Comparison of ENCODE assay signal across 26 cellular contexts in the genomic region with DNA sequence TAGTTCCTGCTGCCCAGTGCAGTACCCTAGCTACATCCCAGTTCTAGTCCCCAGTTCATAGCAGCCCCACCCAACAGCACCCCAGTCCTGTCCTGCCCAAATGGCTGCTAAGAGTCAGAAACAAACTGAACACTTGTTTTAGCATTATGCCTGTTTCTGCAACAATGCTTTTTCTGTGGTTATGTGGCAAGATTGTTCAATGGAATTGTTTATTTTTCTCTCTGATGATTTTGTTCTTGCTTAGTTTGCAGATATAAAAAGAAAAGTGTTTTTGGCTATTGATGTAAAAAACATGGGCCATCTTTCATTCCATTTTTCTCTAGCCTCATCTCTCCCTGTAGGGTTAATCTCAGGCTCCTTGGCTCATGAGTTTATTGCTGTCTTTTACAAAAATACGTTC. TPM values are rescaled to one million over a fixed set of nuclear protein-coding genes. Genes with fewer than 3 reads are reported as not detected.
"Had no signal": no experiment of that assay in that cellular context is flagged by ENCODE, and none has a peak within 500 bp of the region (broad histone marks: within the 10 kb centered on the region; RNA-seq: fewer than 3 reads in every experiment).

No MANE protein-coding gene starts in this region.

- H3K4me3 Mint-ChIP-seq: activated CD4-positive, alpha-beta memory T cell treated with anti-CD3 and anti-CD28 coated beads for 36 hours; activated CD4-positive, alpha-beta T cell treated with anti-CD3 and anti-CD28 coated beads, Interleukin-2, amount 10 ng/mL, durations not matched to agents 24 days and 14 days; activated naive CD4-positive, alpha-beta T cell treated with anti-CD3 and anti-CD28 coated beads for 36 hours; activated naive CD8-positive, alpha-beta T cell; activated T-cell treated with anti-CD3 and anti-CD28 coated beads, Interleukin-2, amount 50 U/mL, for 4 hours; activated T-helper 17 cell treated with anti-CD3 and anti-CD28 coated beads, Interleukin-2, amount 50 U/mL, for 72 hours had no signal

- DNase-seq: activated CD4-positive, alpha-beta memory T cell treated with anti-CD3 and anti-CD28 coated beads for 36 hours; activated CD4-positive, alpha-beta T cell treated with anti-CD3 and anti-CD28 coated beads for 1 hour; activated CD4-positive, alpha-beta T cell treated with anti-CD3 and anti-CD28 coated beads, Interleukin-2, amount 10 ng/mL, durations not matched to agents 24 days and 14 days; activated CD8-positive, alpha-beta memory T cell treated with anti-CD3 and anti-CD28 coated beads for 24 hours; activated gamma-delta T cell; activated naive CD4-positive, alpha-beta T cell treated with anti-CD3 and anti-CD28 coated beads for 36 hours; activated T-cell treated with anti-CD3 and anti-CD28 coated beads, Interleukin-2, amount 50 U/mL, for 4 hours; brain microvascular endothelial cell; MG63; MV-4-11; NCI-H1092 treated with DMSO at 0.1 percent for 48 hours; NCI-H1436; NCI-H1694 treated with DMSO at 0.1 percent for 48 hours; NCI-H2029 treated with DMSO at 0.1 percent for 48 hours; NCI-H345; NCI-H69; Peyer's patch; Right ventricle myocardium superior; SJCRH30; SK-N-SH had no signal

- H3K9ac ChIP-seq: KMS-11, SK-N-SH had no signal

- H3K27me3 ChIP-seq: brain microvascular endothelial cell, cardiac muscle cell, MG63, Peyer's patch, SJCRH30 had no signal

- H3K27ac ChIP-seq: brain microvascular endothelial cell, cardiac muscle cell, KMS-11, Peyer's patch, RWPE1, SJCRH30 had no signal

- ATAC-seq: activated T-cell treated with anti-CD3 and anti-CD28 coated beads, Interleukin-2, amount 50 U/mL, for 4 hours; activated T-helper 17 cell treated with anti-CD3 and anti-CD28 coated beads, Interleukin-2, amount 50 U/mL, for 72 hours had no signal

- H3K4me3 ChIP-seq: cardiac muscle cell, MG63, Peyer's patch, SJCRH30 had no signal

- H3K27me3 Mint-ChIP-seq: activated CD4-positive, alpha-beta memory T cell treated with anti-CD3 and anti-CD28 coated beads for 36 hours; activated CD4-positive, alpha-beta T cell treated with anti-CD3 and anti-CD28 coated beads, Interleukin-2, amount 10 ng/mL, durations not matched to agents 24 days and 14 days; activated naive CD8-positive, alpha-beta T cell; activated T-helper 17 cell treated with anti-CD3 and anti-CD28 coated beads, Interleukin-2, amount 50 U/mL, for 72 hours had no signal

- H3K36me3 ChIP-seq: cardiac muscle cell had no signal

- H3K4me2 ChIP-seq: KMS-11, SK-N-SH had no signal

- H3K9me3 Mint-ChIP-seq: activated CD4-positive, alpha-beta memory T cell treated with anti-CD3 and anti-CD28 coated beads for 36 hours; activated CD4-positive, alpha-beta T cell treated with anti-CD3 and anti-CD28 coated beads, Interleukin-2, amount 10 ng/mL, durations not matched to agents 24 days and 14 days; activated naive CD4-positive, alpha-beta T cell treated with anti-CD3 and anti-CD28 coated beads for 36 hours; activated T-cell treated with anti-CD3 and anti-CD28 coated beads, Interleukin-2, amount 50 U/mL, for 4 hours; activated T-helper 17 cell treated with anti-CD3 and anti-CD28 coated beads, Interleukin-2, amount 50 U/mL, for 72 hours had no signal

- H3K9me3 ChIP-seq: MG63, Peyer's patch, SJCRH30, SK-N-SH had no signal

- H3K4me1 ChIP-seq: Peyer's patch, SJCRH30 had no signal

- H3K27ac Mint-ChIP-seq: activated CD4-positive, alpha-beta memory T cell treated with anti-CD3 and anti-CD28 coated beads for 36 hours; activated CD4-positive, alpha-beta T cell treated with anti-CD3 and anti-CD28 coated beads, Interleukin-2, amount 10 ng/mL, durations not matched to agents 24 days and 14 days; activated naive CD4-positive, alpha-beta T cell treated with anti-CD3 and anti-CD28 coated beads for 36 hours; activated naive CD8-positive, alpha-beta T cell; activated T-helper 17 cell treated with anti-CD3 and anti-CD28 coated beads, Interleukin-2, amount 50 U/mL, for 72 hours had no signal

RNA-seq across cellular contexts. Expression of a gene that starts 42.5 kb away (rescaled TPM):
- total RNA-seq: T-helper 1 cell treated with Interleukin-12 subunit alpha and Interleukin-12 subunit beta and Interleukin-4 antibody, amounts not matched to agents 30 ng/mL and 1 ng/mL, for 36 hours had no signal
